ENCODE assay signal across 19 cellular contexts in genomic region chr17:19706791-19707727, GRCh38. TPM values are rescaled to one million over a fixed set of nuclear protein-coding genes. Genes with fewer than 3 reads are reported as not detected.
DNase-seq lines count a peak whose midpoint lies in the region; ATAC-seq, FAIRE-seq and TF ChIP-seq lines count a peak whose summit lies in the region.
"Had no signal": no experiment of that assay in that cellular context is flagged by ENCODE, and none has a peak within 500 bp of the region (broad histone marks: within the 10 kb centered on the region; RNA-seq: fewer than 3 reads in every experiment).

No MANE protein-coding gene starts in this region.

- no peak overlapping the region for H3K23ac ChIP-seq in mesendoderm (ENCODE audit: low read length)

- no peak overlapping the region for H3K27ac ChIP-seq in mesendoderm (ENCODE audit: low read depth, low read length)
- H3K27ac ChIP-seq: left ventricle myocardium inferior, spleen had no signal

- DNase-seq in 8988T (peak; percentile 20), GM12892 (ENCODE audit: insufficient read length) (peak; percentile 22), NCI-H510A treated with DMSO at 0.1 percent for 48 hours (lab: John Stamatoyannopoulos, UW) (peak; percentile 83), iPS-NIHi11 (ENCODE audit: low spot score) (peak; percentile 35), mesendoderm (no peak)
- no peak for DNase-seq in stimulated activated naive CD8-positive, alpha-beta T cell treated with anti-CD3 and anti-CD28 coated beads, Interleukin-15, amount 100 ng/mL, for 72 hours
- DNase-seq: activated B cell treated with CpG ODN at 0.5 μM for 24 hours; activated T-cell treated with anti-CD3 and anti-CD28 coated beads, Interleukin-2, amount 50 U/mL, for 24 hours; AML-193; aorta; effector CD8-positive, alpha-beta T cell; glutamatergic neuron; Karpas-422; left ventricle myocardium inferior; NK-92 treated with Interleukin-12 subunit alpha and Interleukin-12 subunit beta, amount 100 ng/mL, for 24 hours; spleen had no signal

- no CpG with 5 or more reads among the region's 12 CpGs for WGBS in mesendoderm (ENCODE audit: extremely low coverage, insufficient coverage, low lambda C conversion rate)

- H3K36me3 Mint-ChIP-seq in stimulated activated memory B cell treated with anti-CD40 and anti-IgM and Interleukin-4, amounts not matched to agents 10 μg/mL and 1 μg/mL and 100 μg/mL, for 72 hours, result no peaks in the 10 kb centered on the region

- no peak overlapping the region for H4K8ac ChIP-seq in mesendoderm (ENCODE audit: low read depth, low read length)

- no peak overlapping the region for H2AK5ac ChIP-seq in mesendoderm (ENCODE audit: low read length)

- no peaks in the 10 kb centered on the region for H3K9me3 Mint-ChIP-seq in stimulated activated naive CD8-positive, alpha-beta T cell treated with anti-CD3 and anti-CD28 coated beads, Interleukin-15, amount 100 ng/mL, for 72 hours
- no peaks in the 10 kb centered on the region for H3K9me3 Mint-ChIP-seq in stimulated activated memory B cell treated with anti-CD40 and anti-IgM and Interleukin-4, amounts not matched to agents 10 μg/mL and 1 μg/mL and 100 μg/mL, for 72 hours
- H3K9me3 Mint-ChIP-seq: activated B cell treated with CpG ODN at 0.5 μM for 24 hours; activated T-cell treated with anti-CD3 and anti-CD28 coated beads, Interleukin-2, amount 50 U/mL, for 24 hours; neural crest cell had no signal

- H2BK120ac ChIP-seq in mesendoderm (ENCODE audit: low read depth, low read length), result no peak overlapping the region

- no peak overlapping the region for H2BK5ac ChIP-seq in mesendoderm (ENCODE audit: low read length)

- no peak overlapping the region for H3K4me3 Mint-ChIP-seq in stimulated activated naive CD8-positive, alpha-beta T cell treated with anti-CD3 and anti-CD28 coated beads, Interleukin-15, amount 100 ng/mL, for 72 hours
- H3K4me3 Mint-ChIP-seq in stimulated activated memory B cell treated with anti-CD40 and anti-IgM and Interleukin-4, amounts not matched to agents 10 μg/mL and 1 μg/mL and 100 μg/mL, for 72 hours, result no peak overlapping the region
- H3K4me3 Mint-ChIP-seq: activated B cell treated with CpG ODN at 0.5 μM for 24 hours; activated T-cell treated with anti-CD3 and anti-CD28 coated beads, Interleukin-2, amount 50 U/mL, for 24 hours; neural crest cell had no signal

- no peak overlapping the region for H3K4me2 ChIP-seq in mesendoderm (ENCODE audit: low read length)

- no peak overlapping the region for H3K18ac ChIP-seq in mesendoderm (ENCODE audit: low read length)

- no peaks in the 10 kb centered on the region for H3K27me3 Mint-ChIP-seq in stimulated activated naive CD8-positive, alpha-beta T cell treated with anti-CD3 and anti-CD28 coated beads, Interleukin-15, amount 100 ng/mL, for 72 hours
- H3K27me3 Mint-ChIP-seq in stimulated activated memory B cell treated with anti-CD40 and anti-IgM and Interleukin-4, amounts not matched to agents 10 μg/mL and 1 μg/mL and 100 μg/mL, for 72 hours, result no peaks in the 10 kb centered on the region
- H3K27me3 Mint-ChIP-seq: activated B cell treated with CpG ODN at 0.5 μM for 24 hours; activated T-cell treated with anti-CD3 and anti-CD28 coated beads, Interleukin-2, amount 50 U/mL, for 24 hours had no signal

- no peak overlapping the region for H4K5ac ChIP-seq in mesendoderm (ENCODE audit: low read length)

- H2BK15ac ChIP-seq in mesendoderm (replicated peaks; ENCODE audit: low read depth), result no peak overlapping the region

- no peak overlapping the region for H3K9ac ChIP-seq in mesendoderm (ENCODE audit: low read length)

- no peaks in the 10 kb centered on the region for H3K36me3 ChIP-seq in mesendoderm (ENCODE audit: control insufficient read depth, insufficient read depth, low read length)
- H3K36me3 ChIP-seq: left ventricle myocardium inferior, spleen had no signal

- H3K4me1 ChIP-seq in mesendoderm (ENCODE audit: control insufficient read depth, low read depth, low read length), result peaks cover 7% of the 10 kb centered on the region

- no peak for FAIRE-seq in GM12892 (lab: Jason Lieb, UNC)

- no peaks in the 10 kb centered on the region for H3K4me1 Mint-ChIP-seq in stimulated activated naive CD8-positive, alpha-beta T cell treated with anti-CD3 and anti-CD28 coated beads, Interleukin-15, amount 100 ng/mL, for 72 hours
- H3K4me1 Mint-ChIP-seq in stimulated activated memory B cell treated with anti-CD40 and anti-IgM and Interleukin-4, amounts not matched to agents 10 μg/mL and 1 μg/mL and 100 μg/mL, for 72 hours, result no peaks in the 10 kb centered on the region
- H3K4me1 Mint-ChIP-seq: activated B cell treated with CpG ODN at 0.5 μM for 24 hours had no signal

- no peak overlapping the region for H3K4ac ChIP-seq in mesendoderm (ENCODE audit: low read depth, low read length)

- H3K79me2 ChIP-seq in mesendoderm (ENCODE audit: control insufficient read depth, insufficient read depth, low read length), result no peaks in the 10 kb centered on the region

- no peak overlapping the region for H3K4me3 ChIP-seq in mesendoderm (ENCODE audit: low read length)
- H3K4me3 ChIP-seq: left ventricle myocardium inferior, spleen had no signal

- H3K56ac ChIP-seq in mesendoderm (ENCODE audit: low read length), result no peak overlapping the region

- no peak for TF ChIP-seq POLR2A in GM12892 (IDR thresholded peaks at IDR 0.05; ENCODE audit: low read depth, low read length)

- no peak for ATAC-seq in stimulated activated naive CD8-positive, alpha-beta T cell treated with anti-CD3 and anti-CD28 coated beads, Interleukin-15, amount 100 ng/mL, for 72 hours
- ATAC-seq in stimulated activated memory B cell treated with anti-CD40 and anti-IgM and Interleukin-4, amounts not matched to agents 10 μg/mL and 1 μg/mL and 100 μg/mL, for 72 hours, result no peak
- no peak for ATAC-seq in HG02763 (IDR thresholded peaks at IDR 0.05; ENCODE audit: unreplicated experiment)

- H3K27me3 ChIP-seq in mesendoderm (ENCODE audit: insufficient read depth, low read length, poor library complexity), result no peaks in the 10 kb centered on the region
- H3K27me3 ChIP-seq: spleen had no signal

- H3K27ac Mint-ChIP-seq in stimulated activated naive CD8-positive, alpha-beta T cell treated with anti-CD3 and anti-CD28 coated beads, Interleukin-15, amount 100 ng/mL, for 72 hours, result no peak overlapping the region
- no peak overlapping the region for H3K27ac Mint-ChIP-seq in stimulated activated memory B cell treated with anti-CD40 and anti-IgM and Interleukin-4, amounts not matched to agents 10 μg/mL and 1 μg/mL and 100 μg/mL, for 72 hours
- H3K27ac Mint-ChIP-seq: activated B cell treated with CpG ODN at 0.5 μM for 24 hours; activated T-cell treated with anti-CD3 and anti-CD28 coated beads, Interleukin-2, amount 50 U/mL, for 24 hours had no signal

- H3K79me1 ChIP-seq in mesendoderm (ENCODE audit: low read length), result no peaks in the 10 kb centered on the region

RNA-seq across cellular contexts. Expression of gene SLC47A2, which starts 9.3 kb away (rescaled TPM):
- polyA plus RNA-seq in GM12892 (2012; ENCODE audit: missing spikeins), result not detected
- polyA plus RNA-seq in mesendoderm (2013, experiment 1 of 2), result not detected
- 0.03 TPM for polyA plus RNA-seq in mesendoderm (2013, experiment 2 of 2)

RNA-seq across cellular contexts. Expression of gene ALDH3A1, which starts 41.0 kb away (rescaled TPM):
- not detected for polyA plus RNA-seq in GM12892 (2012; ENCODE audit: missing spikeins)
- polyA plus RNA-seq in mesendoderm (2013, experiment 1 of 2), result 0.52 TPM
- polyA plus RNA-seq in mesendoderm (2013, experiment 2 of 2), result 0.55 TPM

RNA-seq across cellular contexts. Expression of gene ALDH3A2, which starts 58.5 kb away (rescaled TPM):
- 21.1 TPM for polyA plus RNA-seq in GM12892 (2012; ENCODE audit: missing spikeins)
- polyA plus RNA-seq in mesendoderm (2013, experiment 1 of 2), result 133 TPM
- polyA plus RNA-seq in mesendoderm (2013, experiment 2 of 2), result 135 TPM

Comparison
In these comparisons a context has a peak if more than half of its experiments do, and no peak if none do; other contexts are left out.
1. DNase-seq: peak in 8988T (single experiment), GM12892 (single experiment), NCI-H510A treated with DMSO at 0.1 percent for 48 hours (single experiment) and iPS-NIHi11 (single experiment); none in stimulated activated naive CD8-positive, alpha-beta T cell treated with anti-CD3 and anti-CD28 coated beads, Interleukin-15, amount 100 ng/mL, for 72 hours (0 of 2) and mesendoderm (single experiment).